Comparison of ENCODE assay signal across 15 cellular contexts in genomic region chr16:27759301-27759871, GRCh38.
DNase-seq lines count a peak whose midpoint lies in the region; ATAC-seq, FAIRE-seq and TF ChIP-seq lines count a peak whose summit lies in the region.
"Had no signal": no experiment of that assay in that cellular context is flagged by ENCODE, and none has a peak within 500 bp of the region (broad histone marks: within the 10 kb centered on the region; RNA-seq: fewer than 3 reads in every experiment).

No MANE protein-coding gene starts in this region.

- H3K9me3 Mint-ChIP-seq in GM23338: peaks cover 6% of the 10 kb centered on the region; the same call in 1 of the 3 replicates

- H3F3A ChIP-seq in GM23338 (replicated peaks; ENCODE audit: low read depth): no peaks in the 10 kb centered on the region

- no peak for ATAC-seq in GM23338
- ATAC-seq in GM18867 (IDR thresholded peaks at IDR 0.05; ENCODE audit: unreplicated experiment): no peak
- ATAC-seq: right cardiac atrium had no signal

- H3K4me2 ChIP-seq in GM23338: no peak overlapping the region

- H3K79me2 ChIP-seq in GM23338 (replicated peaks; ENCODE audit: insufficient read depth): no peaks in the 10 kb centered on the region

- H4K20me1 ChIP-seq in GM23338 (replicated peaks; ENCODE audit: insufficient read depth): no peaks in the 10 kb centered on the region

- H3K27me3 ChIP-seq in GM23338 (ENCODE audit: insufficient read depth): no peaks in the 10 kb centered on the region
- H3K27me3 ChIP-seq: upper lobe of right lung had no signal

- H3K27me3 Mint-ChIP-seq in GM23338 (ENCODE audit: insufficient read depth, low read depth, poor library complexity): peaks cover 4% of the 10 kb centered on the region

- no peaks in the 10 kb centered on the region for H3K9me2 ChIP-seq in GM23338 (ENCODE audit: insufficient read depth)

- peaks cover 15% of the 10 kb centered on the region for H3K36me3 Mint-ChIP-seq in GM23338 (ENCODE audit: low read depth)

- no peak for DNase-seq in GM23338 (ENCODE audit: low spot score)
- DNase-seq in fibroblast of villous mesenchyme (ENCODE audit: low read depth): peak; percentile 26
- DNase-seq in stromal cell of bone marrow (ENCODE audit: low read depth): peak; percentile 42
- no peak for DNase-seq in HuH-7 (ENCODE audit: low spot score)
- no peak for DNase-seq in stimulated activated CD4-positive, alpha-beta T cell treated with anti-CD3 and anti-CD28 coated beads, Interleukin-12 subunit alpha, Interleukin-12 subunit beta, amount 100 ng/mL, for 4 hours
- no peak for DNase-seq in GM19239 (ENCODE audit: insufficient read length, low spot score)
- DNase-seq: aorta; DMS 273 treated with DMSO at 0.1 percent for 48 hours; NCI-H146; NK-92 treated with Interleukin-12 subunit alpha and Interleukin-12 subunit beta, amount 100 ng/mL, for 24 hours; right cardiac atrium; T1000; upper lobe of right lung had no signal

- no peaks in the 10 kb centered on the region for H3K4me1 ChIP-seq in GM23338 (ENCODE audit: insufficient read depth)
- H3K4me1 ChIP-seq: upper lobe of right lung had no signal

- peak overlapping the region; percentile 30; the same call in 1 of the 2 replicates for H3K27ac Mint-ChIP-seq in GM23338

- H3K27ac ChIP-seq in GM23338 (ENCODE audit: low read depth): no peak overlapping the region
- peak overlapping the region; percentile 61 for H3K27ac ChIP-seq in angular gyrus (ENCODE audit: low read depth, low read length)
- H3K27ac ChIP-seq: upper lobe of right lung had no signal

- H3K4me1 Mint-ChIP-seq in GM23338: peaks cover 16% of the 10 kb centered on the region

- no peaks in the 10 kb centered on the region; the same call in 1 of the 2 replicates for H3K36me3 ChIP-seq in GM23338 (ENCODE audit: insufficient read depth)

- H2AFZ ChIP-seq in GM23338: no peak overlapping the region

- H3K4me3 Mint-ChIP-seq in GM23338: no peak overlapping the region

- TF ChIP-seq CTCF in GM23338 (conservative IDR thresholded peaks at IDR 0.05; ENCODE audit: low read depth in 2 of 2) (no peak), fibroblast of villous mesenchyme (IDR thresholded peaks at IDR 0.05; ENCODE audit: insufficient read depth, low read depth, low read length) (no peak)

- no peak overlapping the region for H3K4me3 ChIP-seq in GM23338
- H3K4me3 ChIP-seq in fibroblast of villous mesenchyme (ENCODE audit: low read depth, low read length): no peak overlapping the region
- H3K4me3 ChIP-seq: upper lobe of right lung had no signal

- FAIRE-seq in GM19239 (lab: Jason Lieb, UNC): no peak

TF ChIP-seq in GM23338, 12 proteins besides CTCF, POLR2A, EP300 and RAD21 (continues in another document):
- TF ChIP-seq EZH2 (IDR thresholded peaks at IDR 0.05; ENCODE audit: low read depth, unreplicated experiment) (no peak), ETS1 (IDR thresholded peaks at IDR 0.05) (no peak), ZNF462 (CRISPR knock-in tag; IDR thresholded peaks at IDR 0.05) (no peak), ZNF331 (CRISPR knock-in tag; IDR thresholded peaks at IDR 0.05; ENCODE audit: low read depth) (no peak), REST (IDR thresholded peaks at IDR 0.05; ENCODE audit: unreplicated experiment) (no peak), JUNB (IDR thresholded peaks at IDR 0.05; ENCODE audit: unreplicated experiment) (no peak), POLR2AphosphoS5 (IDR thresholded peaks at IDR 0.05; ENCODE audit: low read depth) (no peak), ZNF114 (CRISPR knock-in tag; IDR thresholded peaks at IDR 0.05) (no peak), NANOG (IDR thresholded peaks at IDR 0.05; ENCODE audit: borderline replicate concordance) (no peak), STAT1 (IDR thresholded peaks at IDR 0.05; ENCODE audit: unreplicated experiment) (no peak)

Comparison
In these comparisons a context has a peak if more than half of its experiments do, and no peak if none do; other contexts are left out.
1. DNase-seq: peak in fibroblast of villous mesenchyme (single experiment) and stromal cell of bone marrow (single experiment); none in GM23338 (single experiment), HuH-7 (single experiment), stimulated activated CD4-positive, alpha-beta T cell treated with anti-CD3 and anti-CD28 coated beads, Interleukin-12 subunit alpha, Interleukin-12 subunit beta, amount 100 ng/mL, for 4 hours (single experiment) and GM19239 (single experiment).